Comparison of ENCODE assay signal across 7 cellular contexts in the genomic region with DNA sequence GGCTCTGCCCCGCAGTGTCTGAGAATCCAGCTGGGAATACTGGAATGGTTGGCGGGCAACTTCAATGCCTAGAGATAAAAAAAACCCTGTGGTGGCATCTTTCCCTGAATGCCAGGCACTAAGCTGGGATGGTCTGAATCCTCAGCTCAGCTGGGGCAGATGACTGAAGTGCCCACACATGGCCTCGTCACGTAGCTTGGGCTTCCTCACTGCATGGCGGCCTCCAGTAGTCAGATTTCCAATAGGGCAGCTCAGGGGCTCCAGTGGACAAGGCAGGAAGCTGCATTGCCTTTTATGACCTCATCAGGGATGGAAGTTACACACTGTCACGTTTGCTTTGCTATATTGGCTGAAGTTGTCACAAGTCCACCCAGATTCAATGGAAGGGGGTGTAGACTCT.
"Had no signal": no experiment of that assay in that cellular context is flagged by ENCODE, and none has a peak within 500 bp of the region (broad histone marks: within the 10 kb centered on the region; RNA-seq: fewer than 3 reads in every experiment).

No MANE protein-coding gene starts in this region.

- H3K27ac ChIP-seq: KMS-11 had no signal

- H3K4me3 ChIP-seq: GM23338, HAP-1 had no signal

- DNase-seq: H7, IMR-90, Karpas-422, KBM-7 had no signal

- H3K9me3 ChIP-seq: HAP-1 had no signal

- H2AFZ ChIP-seq: GM23338 had no signal

- ATAC-seq: GM23338 had no signal

- H3K36me3 ChIP-seq: HAP-1 had no signal

- H3K4me1 ChIP-seq: HAP-1 had no signal

- H3K9ac ChIP-seq: KMS-11 had no signal

- H3K4me2 ChIP-seq: GM23338, KMS-11 had no signal
